ENCODE assay signal across 10 cellular contexts in genomic region chr20:2986466-2986865, GRCh38. TPM values are rescaled to one million over a fixed set of nuclear protein-coding genes. Genes with fewer than 3 reads are reported as not detected.
DNase-seq lines count a peak whose midpoint lies in the region; ATAC-seq and TF ChIP-seq lines count a peak whose summit lies in the region.
"Had no signal": no experiment of that assay in that cellular context is flagged by ENCODE, and none has a peak within 500 bp of the region (broad histone marks: within the 10 kb centered on the region; RNA-seq: fewer than 3 reads in every experiment).

No MANE protein-coding gene starts in this region.

- H3K4me3 ChIP-seq in colonic mucosa, result no peak overlapping the region

- no peaks in the 10 kb centered on the region for H3K27me3 Mint-ChIP-seq in activated CD4-positive, alpha-beta T cell treated with anti-CD3 and anti-CD28 coated beads, Interleukin-2, amount 10 ng/mL, durations not matched to agents 24 days and 14 days
- H3K27me3 Mint-ChIP-seq in activated CD4-positive, alpha-beta memory T cell treated with anti-CD3 and anti-CD28 coated beads for 36 hours, result no peaks in the 10 kb centered on the region

- H3K9ac ChIP-seq in colonic mucosa (ENCODE audit: low read depth in 2 of 2, low read length in 2 of 2), result no peak overlapping the region

- H3K36me3 Mint-ChIP-seq in activated CD4-positive, alpha-beta T cell treated with anti-CD3 and anti-CD28 coated beads, Interleukin-2, amount 10 ng/mL, durations not matched to agents 24 days and 14 days (ENCODE audit: low read depth), result peaks cover 51% of the 10 kb centered on the region
- peaks cover 48% of the 10 kb centered on the region for H3K36me3 Mint-ChIP-seq in activated CD4-positive, alpha-beta memory T cell treated with anti-CD3 and anti-CD28 coated beads for 36 hours

- TF ChIP-seq CTCF in colonic mucosa (IDR thresholded peaks at IDR 0.05), result no peak

- peaks cover 40% of the 10 kb centered on the region for H3K4me1 Mint-ChIP-seq in activated CD4-positive, alpha-beta T cell treated with anti-CD3 and anti-CD28 coated beads, Interleukin-2, amount 10 ng/mL, durations not matched to agents 24 days and 14 days
- H3K4me1 Mint-ChIP-seq in activated CD4-positive, alpha-beta memory T cell treated with anti-CD3 and anti-CD28 coated beads for 36 hours (ENCODE audit: low read depth), result peaks cover 22% of the 10 kb centered on the region

- H3K9me3 ChIP-seq in colonic mucosa, result no peaks in the 10 kb centered on the region

- intact Hi-C loops in activated CD4-positive, alpha-beta T cell treated with anti-CD3 and anti-CD28 coated beads, Interleukin-2, amount 10 ng/mL, durations not matched to agents 24 days and 14 days (cut with micrococcal nuclease), result loop anchor here (1.0 to 10.0 kb wide), 3 partner anchors 58 to 292 kb away; partner anchors contain the start of genes EBF4 and PTPRA
- intact Hi-C loops in activated CD4-positive, alpha-beta memory T cell treated with anti-CD3 and anti-CD28 coated beads for 36 hours (cut with micrococcal nuclease), result loop anchor here (1.0 to 10.0 kb wide), 5 partner anchors 14 to 232 kb away; partner anchors contain the start of genes FASTKD5 and UBOX5
- intact Hi-C loops in colonic mucosa (cut with DNase I), result no loop called here

- H3K4me3 Mint-ChIP-seq in activated CD4-positive, alpha-beta T cell treated with anti-CD3 and anti-CD28 coated beads, Interleukin-2, amount 10 ng/mL, durations not matched to agents 24 days and 14 days, result peak overlapping the region; percentile 68
- peak overlapping the region; percentile 9 for H3K4me3 Mint-ChIP-seq in activated CD4-positive, alpha-beta memory T cell treated with anti-CD3 and anti-CD28 coated beads for 36 hours

- no peak for ATAC-seq in HG03135 (IDR thresholded peaks at IDR 0.05; ENCODE audit: unreplicated experiment)

- peaks cover 4% of the 10 kb centered on the region for H3K9me3 Mint-ChIP-seq in activated CD4-positive, alpha-beta T cell treated with anti-CD3 and anti-CD28 coated beads, Interleukin-2, amount 10 ng/mL, durations not matched to agents 24 days and 14 days
- no peaks in the 10 kb centered on the region for H3K9me3 Mint-ChIP-seq in activated CD4-positive, alpha-beta memory T cell treated with anti-CD3 and anti-CD28 coated beads for 36 hours

- H3K27me3 ChIP-seq in colonic mucosa, result no peaks in the 10 kb centered on the region

- CTCF ChIA-PET in activated CD4-positive, alpha-beta memory T cell treated with anti-CD3 and anti-CD28 coated beads for 36 hours (lab: Charles Lee), result interaction anchor here (1.0 to 1.5 kb wide), 2 partner anchors 15 to 28 kb away, joined by 4 to 6 read pairs; no protein-coding TSS in a partner anchor

- peaks cover 6% of the 10 kb centered on the region for H3K36me3 ChIP-seq in colonic mucosa

- no peak overlapping the region for H3K27ac Mint-ChIP-seq in activated CD4-positive, alpha-beta T cell treated with anti-CD3 and anti-CD28 coated beads, Interleukin-2, amount 10 ng/mL, durations not matched to agents 24 days and 14 days
- H3K27ac Mint-ChIP-seq in activated CD4-positive, alpha-beta memory T cell treated with anti-CD3 and anti-CD28 coated beads for 36 hours, result no peak overlapping the region

- H3K4me1 ChIP-seq in colonic mucosa, result no peaks in the 10 kb centered on the region

- POLR2A ChIA-PET in activated CD4-positive, alpha-beta memory T cell treated with anti-CD3 and anti-CD28 coated beads for 36 hours (lab: Charles Lee), result interaction anchor here (0.6 to 8.2 kb wide), 7 partner anchors 14 to 398 kb away, joined by 3 to 127 read pairs (median 4); partner anchors contain the start of gene PTPRA

- no peak overlapping the region for H3K27ac ChIP-seq in colonic mucosa

- peak; percentile 79 for DNase-seq in activated CD4-positive, alpha-beta T cell treated with anti-CD3 and anti-CD28 coated beads, Interleukin-2, amount 10 ng/mL, durations not matched to agents 24 days and 14 days
- DNase-seq in activated CD4-positive, alpha-beta T cell treated with anti-CD3 and anti-CD28 coated beads, Interleukin-2, amount 50 U/mL, for 1 hour, result no peak
- DNase-seq in activated CD4-positive, alpha-beta memory T cell treated with anti-CD3 and anti-CD28 coated beads for 36 hours, result peak; percentile 90
- DNase-seq in fibroblast of the conjunctiva (ENCODE audit: low read depth) (peak; percentile 36), hypothalamus (lab: John Stamatoyannopoulos, UW) (no peak), colonic mucosa (no peak)
- DNase-seq in stimulated activated CD8-positive, alpha-beta memory T cell treated with anti-CD3 and anti-CD28 coated beads, Interleukin-4, amount 100 ng/mL, for 48 hours, result peak; percentile 80

RNA-seq across cellular contexts. Expression of gene GNRH2, which starts 57.0 kb away (rescaled TPM):
- total RNA-seq in activated CD4-positive, alpha-beta T cell treated with anti-CD3 and anti-CD28 coated beads, Interleukin-2, amount 10 ng/mL, durations not matched to agents 24 days and 14 days, result 1.7 and 2.7 TPM in 2 replicates
- total RNA-seq in activated CD4-positive, alpha-beta memory T cell treated with anti-CD3 and anti-CD28 coated beads for 36 hours, result 10 to 100 TPM; 17.3 to 24.0 TPM
- not detected for total RNA-seq in colonic mucosa
- total RNA-seq: M059J, urinary bladder had no signal

RNA-seq across cellular contexts. Expression of gene MRPS26, which starts 59.4 kb away (rescaled TPM):
- 123 and 130 TPM in 2 replicates for total RNA-seq in activated CD4-positive, alpha-beta T cell treated with anti-CD3 and anti-CD28 coated beads, Interleukin-2, amount 10 ng/mL, durations not matched to agents 24 days and 14 days
- total RNA-seq in activated CD4-positive, alpha-beta memory T cell treated with anti-CD3 and anti-CD28 coated beads for 36 hours, result 100 to 1,000 TPM; 155 to 158 TPM
- 10 to 100 TPM; 37.6 to 72.5 TPM for total RNA-seq in colonic mucosa

Comparison
In these comparisons a context has a peak if more than half of its experiments do, and no peak if none do; other contexts are left out.
1. DNase-seq: peak in activated CD4-positive, alpha-beta T cell treated with anti-CD3 and anti-CD28 coated beads, Interleukin-2, amount 10 ng/mL, durations not matched to agents 24 days and 14 days (single experiment), activated CD4-positive, alpha-beta memory T cell treated with anti-CD3 and anti-CD28 coated beads for 36 hours (single experiment), fibroblast of the conjunctiva (single experiment) and stimulated activated CD8-positive, alpha-beta memory T cell treated with anti-CD3 and anti-CD28 coated beads, Interleukin-4, amount 100 ng/mL, for 48 hours (single experiment); none in activated CD4-positive, alpha-beta T cell treated with anti-CD3 and anti-CD28 coated beads, Interleukin-2, amount 50 U/mL, for 1 hour (single experiment), hypothalamus (0 of 51) and colonic mucosa (single experiment).